3 cellular contexts compared by ENCODE assay signal in the genomic region with DNA sequence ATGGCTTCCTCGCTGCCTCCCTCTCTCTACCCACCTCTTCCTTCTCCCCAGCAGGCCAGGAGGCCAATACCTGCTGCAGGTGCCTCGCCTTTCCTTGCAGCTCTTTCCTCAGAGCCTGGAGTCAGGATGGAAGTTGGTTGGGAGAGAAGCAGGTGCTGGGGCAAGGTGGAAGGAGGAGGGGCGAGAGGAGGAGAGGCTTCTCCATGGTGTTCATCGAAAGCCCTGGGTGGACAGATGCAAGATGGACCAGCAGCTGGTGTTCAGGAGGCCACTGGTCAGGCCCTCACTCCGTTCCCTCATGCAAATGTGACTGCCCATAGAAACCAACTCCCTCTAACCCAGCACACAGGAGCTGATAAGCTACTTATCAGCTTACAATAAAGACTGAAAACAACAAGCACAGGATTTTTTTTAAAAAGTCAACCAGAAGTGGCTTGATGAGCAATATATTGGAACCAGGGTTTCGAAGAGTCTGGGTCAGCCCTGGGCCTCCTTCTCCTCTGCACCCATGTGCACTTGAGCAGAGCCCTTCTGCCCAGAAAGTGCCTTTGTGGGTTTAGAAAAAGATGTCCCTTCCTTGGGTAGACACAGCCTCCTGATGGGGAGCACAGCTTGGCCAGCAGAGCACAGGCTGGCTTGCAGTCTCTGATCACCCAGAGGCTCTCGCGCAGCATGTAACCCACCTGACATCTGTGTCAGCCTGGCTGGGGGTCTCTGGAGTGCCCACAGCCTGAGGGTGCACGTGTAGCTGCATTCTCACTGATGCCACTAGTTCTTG.
TF ChIP-seq lines count a peak whose summit lies in the region.

No MANE protein-coding gene starts in this region.

TF ChIP-seq in SK-N-SH, 30 proteins besides CTCF, POLR2A, EP300 and RAD21:
- no peak for TF ChIP-seq JUND (IDR thresholded peaks at IDR 0.05)
- no peak for TF ChIP-seq FOXM1 (IDR thresholded peaks at IDR 0.05; ENCODE audit: low read depth)
- TF ChIP-seq, protein P1, sequence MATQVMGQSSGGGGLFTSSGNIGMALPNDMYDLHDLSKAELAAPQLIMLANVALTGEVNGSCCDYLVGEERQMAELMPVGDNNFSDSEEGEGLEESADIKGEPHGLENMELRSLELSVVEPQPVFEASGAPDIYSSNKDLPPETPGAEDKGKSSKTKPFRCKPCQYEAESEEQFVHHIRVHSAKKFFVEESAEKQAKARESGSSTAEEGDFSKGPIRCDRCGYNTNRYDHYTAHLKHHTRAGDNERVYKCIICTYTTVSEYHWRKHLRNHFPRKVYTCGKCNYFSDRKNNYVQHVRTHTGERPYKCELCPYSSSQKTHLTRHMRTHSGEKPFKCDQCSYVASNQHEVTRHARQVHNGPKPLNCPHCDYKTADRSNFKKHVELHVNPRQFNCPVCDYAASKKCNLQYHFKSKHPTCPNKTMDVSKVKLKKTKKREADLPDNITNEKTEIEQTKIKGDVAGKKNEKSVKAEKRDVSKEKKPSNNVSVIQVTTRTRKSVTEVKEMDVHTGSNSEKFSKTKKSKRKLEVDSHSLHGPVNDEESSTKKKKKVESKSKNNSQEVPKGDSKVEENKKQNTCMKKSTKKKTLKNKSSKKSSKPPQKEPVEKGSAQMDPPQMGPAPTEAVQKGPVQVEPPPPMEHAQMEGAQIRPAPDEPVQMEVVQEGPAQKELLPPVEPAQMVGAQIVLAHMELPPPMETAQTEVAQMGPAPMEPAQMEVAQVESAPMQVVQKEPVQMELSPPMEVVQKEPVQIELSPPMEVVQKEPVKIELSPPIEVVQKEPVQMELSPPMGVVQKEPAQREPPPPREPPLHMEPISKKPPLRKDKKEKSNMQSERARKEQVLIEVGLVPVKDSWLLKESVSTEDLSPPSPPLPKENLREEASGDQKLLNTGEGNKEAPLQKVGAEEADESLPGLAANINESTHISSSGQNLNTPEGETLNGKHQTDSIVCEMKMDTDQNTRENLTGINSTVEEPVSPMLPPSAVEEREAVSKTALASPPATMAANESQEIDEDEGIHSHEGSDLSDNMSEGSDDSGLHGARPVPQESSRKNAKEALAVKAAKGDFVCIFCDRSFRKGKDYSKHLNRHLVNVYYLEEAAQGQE (IDR thresholded peaks at IDR 0.05; ENCODE audit: low read depth, low read length): no peak
- TF ChIP-seq RCOR1 (IDR thresholded peaks at IDR 0.05; ENCODE audit: low read length): no peak
- TF ChIP-seq SMC3 (IDR thresholded peaks at IDR 0.05; ENCODE audit: low read depth, low read length): no peak
- no peak for TF ChIP-seq YY1 (IDR thresholded peaks at IDR 0.05; ENCODE audit: low read depth)
- TF ChIP-seq TCF12 (IDR thresholded peaks at IDR 0.05): no peak
- no peak for TF ChIP-seq RFX5 (IDR thresholded peaks at IDR 0.05; ENCODE audit: low read length)
- no peak for TF ChIP-seq RXRA (IDR thresholded peaks at IDR 0.05; ENCODE audit: borderline replicate concordance, low read depth)

TF ChIP-seq in SK-N-SH treated with all-trans-retinoic acid at 6 μM for 48 hours, 23 proteins besides CTCF, POLR2A, EP300 and RAD21:
- no peak for TF ChIP-seq PPARA (CRISPR knock-in tag; IDR thresholded peaks at IDR 0.05; ENCODE audit: borderline replicate concordance)
- no peak for TF ChIP-seq ARNTL (CRISPR knock-in tag; IDR thresholded peaks at IDR 0.05; ENCODE audit: borderline replicate concordance, low read depth)
- TF ChIP-seq ZNF8 (CRISPR knock-in tag; IDR thresholded peaks at IDR 0.05): no peak
- TF ChIP-seq ZC3H10 (CRISPR knock-in tag; IDR thresholded peaks at IDR 0.05): no peak
- TF ChIP-seq SNAI2 (CRISPR knock-in tag; IDR thresholded peaks at IDR 0.05): no peak
- no peak for TF ChIP-seq ZNF70 (CRISPR knock-in tag; IDR thresholded peaks at IDR 0.05)
- TF ChIP-seq, protein P2, sequence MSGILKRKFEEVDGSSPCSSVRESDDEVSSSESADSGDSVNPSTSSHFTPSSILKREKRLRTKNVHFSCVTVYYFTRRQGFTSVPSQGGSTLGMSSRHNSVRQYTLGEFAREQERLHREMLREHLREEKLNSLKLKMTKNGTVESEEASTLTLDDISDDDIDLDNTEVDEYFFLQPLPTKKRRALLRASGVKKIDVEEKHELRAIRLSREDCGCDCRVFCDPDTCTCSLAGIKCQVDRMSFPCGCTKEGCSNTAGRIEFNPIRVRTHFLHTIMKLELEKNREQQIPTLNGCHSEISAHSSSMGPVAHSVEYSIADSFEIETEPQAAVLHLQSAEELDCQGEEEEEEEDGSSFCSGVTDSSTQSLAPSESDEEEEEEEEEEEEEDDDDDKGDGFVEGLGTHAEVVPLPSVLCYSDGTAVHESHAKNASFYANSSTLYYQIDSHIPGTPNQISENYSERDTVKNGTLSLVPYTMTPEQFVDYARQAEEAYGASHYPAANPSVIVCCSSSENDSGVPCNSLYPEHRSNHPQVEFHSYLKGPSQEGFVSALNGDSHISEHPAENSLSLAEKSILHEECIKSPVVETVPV (CRISPR knock-in tag; IDR thresholded peaks at IDR 0.05): no peak
- no peak for TF ChIP-seq ISL1 (CRISPR knock-in tag; IDR thresholded peaks at IDR 0.05)
- TF ChIP-seq CSDC2 (CRISPR knock-in tag; IDR thresholded peaks at IDR 0.05): no peak
- no peak for TF ChIP-seq OSR1 (CRISPR knock-in tag; IDR thresholded peaks at IDR 0.05)
- TF ChIP-seq, protein P3, sequence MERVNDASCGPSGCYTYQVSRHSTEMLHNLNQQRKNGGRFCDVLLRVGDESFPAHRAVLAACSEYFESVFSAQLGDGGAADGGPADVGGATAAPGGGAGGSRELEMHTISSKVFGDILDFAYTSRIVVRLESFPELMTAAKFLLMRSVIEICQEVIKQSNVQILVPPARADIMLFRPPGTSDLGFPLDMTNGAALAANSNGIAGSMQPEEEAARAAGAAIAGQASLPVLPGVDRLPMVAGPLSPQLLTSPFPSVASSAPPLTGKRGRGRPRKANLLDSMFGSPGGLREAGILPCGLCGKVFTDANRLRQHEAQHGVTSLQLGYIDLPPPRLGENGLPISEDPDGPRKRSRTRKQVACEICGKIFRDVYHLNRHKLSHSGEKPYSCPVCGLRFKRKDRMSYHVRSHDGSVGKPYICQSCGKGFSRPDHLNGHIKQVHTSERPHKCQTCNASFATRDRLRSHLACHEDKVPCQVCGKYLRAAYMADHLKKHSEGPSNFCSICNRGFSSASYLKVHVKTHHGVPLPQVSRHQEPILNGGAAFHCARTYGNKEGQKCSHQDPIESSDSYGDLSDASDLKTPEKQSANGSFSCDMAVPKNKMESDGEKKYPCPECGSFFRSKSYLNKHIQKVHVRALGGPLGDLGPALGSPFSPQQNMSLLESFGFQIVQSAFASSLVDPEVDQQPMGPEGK (CRISPR knock-in tag; IDR thresholded peaks at IDR 0.05; ENCODE audit: borderline replicate concordance): no peak
- TF ChIP-seq TCF4 (CRISPR knock-in tag; IDR thresholded peaks at IDR 0.05; ENCODE audit: borderline replicate concordance): no peak
- TF ChIP-seq, protein P4, sequence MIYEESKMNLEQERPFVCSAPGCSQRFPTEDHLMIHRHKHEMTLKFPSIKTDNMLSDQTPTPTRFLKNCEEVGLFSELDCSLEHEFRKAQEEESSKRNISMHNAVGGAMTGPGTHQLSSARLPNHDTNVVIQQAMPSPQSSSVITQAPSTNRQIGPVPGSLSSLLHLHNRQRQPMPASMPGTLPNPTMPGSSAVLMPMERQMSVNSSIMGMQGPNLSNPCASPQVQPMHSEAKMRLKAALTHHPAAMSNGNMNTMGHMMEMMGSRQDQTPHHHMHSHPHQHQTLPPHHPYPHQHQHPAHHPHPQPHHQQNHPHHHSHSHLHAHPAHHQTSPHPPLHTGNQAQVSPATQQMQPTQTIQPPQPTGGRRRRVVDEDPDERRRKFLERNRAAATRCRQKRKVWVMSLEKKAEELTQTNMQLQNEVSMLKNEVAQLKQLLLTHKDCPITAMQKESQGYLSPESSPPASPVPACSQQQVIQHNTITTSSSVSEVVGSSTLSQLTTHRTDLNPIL (CRISPR knock-in tag; IDR thresholded peaks at IDR 0.05; ENCODE audit: low read depth): no peak
- TF ChIP-seq ESRRG (CRISPR knock-in tag; IDR thresholded peaks at IDR 0.05): no peak
- TF ChIP-seq TOX (CRISPR knock-in tag; IDR thresholded peaks at IDR 0.05; ENCODE audit: borderline replicate concordance): no peak

TF ChIP-seq in H1, 55 proteins besides CTCF, POLR2A, EP300 and RAD21:
- TF ChIP-seq CHD2 (IDR thresholded peaks at IDR 0.05; ENCODE audit: low read length): no peak
- no peak for TF ChIP-seq ZNF274 (IDR thresholded peaks at IDR 0.05; ENCODE audit: borderline replicate concordance, extremely low read depth, low read length)
- TF ChIP-seq RXRA (IDR thresholded peaks at IDR 0.05; ENCODE audit: insufficient read depth, low read depth, low read length): no peak
- no peak for TF ChIP-seq POLR2AphosphoS5 (IDR thresholded peaks at IDR 0.05; ENCODE audit: low read depth, low read length)
- TF ChIP-seq, protein P5, sequence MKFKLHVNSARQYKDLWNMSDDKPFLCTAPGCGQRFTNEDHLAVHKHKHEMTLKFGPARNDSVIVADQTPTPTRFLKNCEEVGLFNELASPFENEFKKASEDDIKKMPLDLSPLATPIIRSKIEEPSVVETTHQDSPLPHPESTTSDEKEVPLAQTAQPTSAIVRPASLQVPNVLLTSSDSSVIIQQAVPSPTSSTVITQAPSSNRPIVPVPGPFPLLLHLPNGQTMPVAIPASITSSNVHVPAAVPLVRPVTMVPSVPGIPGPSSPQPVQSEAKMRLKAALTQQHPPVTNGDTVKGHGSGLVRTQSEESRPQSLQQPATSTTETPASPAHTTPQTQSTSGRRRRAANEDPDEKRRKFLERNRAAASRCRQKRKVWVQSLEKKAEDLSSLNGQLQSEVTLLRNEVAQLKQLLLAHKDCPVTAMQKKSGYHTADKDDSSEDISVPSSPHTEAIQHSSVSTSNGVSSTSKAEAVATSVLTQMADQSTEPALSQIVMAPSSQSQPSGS (IDR thresholded peaks at IDR 0.05; ENCODE audit: low read length): no peak
- TF ChIP-seq TCF12 (IDR thresholded peaks at IDR 0.05; ENCODE audit: low read depth, low read length): no peak
- no peak for TF ChIP-seq SP4 (IDR thresholded peaks at IDR 0.05; ENCODE audit: low read length)
- TF ChIP-seq TBP (IDR thresholded peaks at IDR 0.05; ENCODE audit: low read depth, low read length): no peak
- no peak for TF ChIP-seq NANOG (IDR thresholded peaks at IDR 0.05; ENCODE audit: insufficient read depth, low read depth, low read length, poor library complexity, severe bottlenecking)
- TF ChIP-seq RNF2 (IDR thresholded peaks at IDR 0.05; ENCODE audit: borderline replicate concordance, low read depth, low read length, missing control alignments, poor library complexity, severe bottlenecking): no peak
- TF ChIP-seq CBX5 (IDR thresholded peaks at IDR 0.05; ENCODE audit: low read depth, low read length): no peak
- TF ChIP-seq, protein P6, sequence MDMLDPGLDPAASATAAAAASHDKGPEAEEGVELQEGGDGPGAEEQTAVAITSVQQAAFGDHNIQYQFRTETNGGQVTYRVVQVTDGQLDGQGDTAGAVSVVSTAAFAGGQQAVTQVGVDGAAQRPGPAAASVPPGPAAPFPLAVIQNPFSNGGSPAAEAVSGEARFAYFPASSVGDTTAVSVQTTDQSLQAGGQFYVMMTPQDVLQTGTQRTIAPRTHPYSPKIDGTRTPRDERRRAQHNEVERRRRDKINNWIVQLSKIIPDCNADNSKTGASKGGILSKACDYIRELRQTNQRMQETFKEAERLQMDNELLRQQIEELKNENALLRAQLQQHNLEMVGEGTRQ (IDR thresholded peaks at IDR 0.05; ENCODE audit: low read length): no peak
- TF ChIP-seq JUND (IDR thresholded peaks at IDR 0.05; ENCODE audit: low read length): no peak
